ENCODE assay signal across 1 cellular context in the genomic region with DNA sequence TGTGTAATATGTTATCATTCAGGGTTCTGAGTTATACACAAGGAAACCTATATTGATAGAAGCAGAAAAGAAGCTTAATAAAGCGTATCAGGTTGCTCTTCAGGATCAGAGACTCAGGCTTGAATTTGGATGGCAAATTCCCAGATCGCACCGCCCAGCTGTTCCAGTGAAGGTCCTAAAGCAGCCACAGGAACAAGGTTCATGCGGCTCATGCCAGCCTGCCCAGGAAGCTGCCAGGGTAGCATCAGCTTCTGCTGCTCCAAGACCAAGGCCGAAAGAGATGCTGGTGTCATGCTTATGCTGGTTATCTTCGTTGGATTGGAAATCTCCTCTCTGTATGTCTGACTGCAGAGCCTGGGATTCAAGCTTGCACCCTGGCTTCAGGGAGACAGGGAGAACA.
TF ChIP-seq lines count a peak whose summit lies in the region.

No MANE protein-coding gene starts in this region.

TF ChIP-seq in HepG2, 621 proteins besides CTCF, POLR2A, EP300 and RAD21 (continued from another document):
- TF ChIP-seq ZNF142 (CRISPR knock-in tag; IDR thresholded peaks at IDR 0.05) (no peak), NFIB (CRISPR knock-in tag; IDR thresholded peaks at IDR 0.05; ENCODE audit: borderline replicate concordance) (no peak), ZNF430 (CRISPR knock-in tag; IDR thresholded peaks at IDR 0.05) (no peak), ZNF564 (CRISPR knock-in tag; IDR thresholded peaks at IDR 0.05) (no peak), TOE1 (CRISPR knock-in tag; IDR thresholded peaks at IDR 0.05) (no peak), ZMAT3 (CRISPR knock-in tag; conservative IDR thresholded peaks at IDR 0.05) (no peak), NFAT5 (CRISPR knock-in tag; IDR thresholded peaks at IDR 0.05) (no peak), KLF6 (CRISPR knock-in tag; IDR thresholded peaks at IDR 0.05) (no peak), MAZ (IDR thresholded peaks at IDR 0.05; ENCODE audit: borderline replicate concordance, low read depth, low read length) (no peak), MAZ (CRISPR knock-in tag; IDR thresholded peaks at IDR 0.05; ENCODE audit: low read depth) (no peak), ADNP (CRISPR knock-in tag; IDR thresholded peaks at IDR 0.05) (no peak), CBFB (CRISPR knock-in tag; IDR thresholded peaks at IDR 0.05) (no peak)
- TF ChIP-seq, protein P1, sequence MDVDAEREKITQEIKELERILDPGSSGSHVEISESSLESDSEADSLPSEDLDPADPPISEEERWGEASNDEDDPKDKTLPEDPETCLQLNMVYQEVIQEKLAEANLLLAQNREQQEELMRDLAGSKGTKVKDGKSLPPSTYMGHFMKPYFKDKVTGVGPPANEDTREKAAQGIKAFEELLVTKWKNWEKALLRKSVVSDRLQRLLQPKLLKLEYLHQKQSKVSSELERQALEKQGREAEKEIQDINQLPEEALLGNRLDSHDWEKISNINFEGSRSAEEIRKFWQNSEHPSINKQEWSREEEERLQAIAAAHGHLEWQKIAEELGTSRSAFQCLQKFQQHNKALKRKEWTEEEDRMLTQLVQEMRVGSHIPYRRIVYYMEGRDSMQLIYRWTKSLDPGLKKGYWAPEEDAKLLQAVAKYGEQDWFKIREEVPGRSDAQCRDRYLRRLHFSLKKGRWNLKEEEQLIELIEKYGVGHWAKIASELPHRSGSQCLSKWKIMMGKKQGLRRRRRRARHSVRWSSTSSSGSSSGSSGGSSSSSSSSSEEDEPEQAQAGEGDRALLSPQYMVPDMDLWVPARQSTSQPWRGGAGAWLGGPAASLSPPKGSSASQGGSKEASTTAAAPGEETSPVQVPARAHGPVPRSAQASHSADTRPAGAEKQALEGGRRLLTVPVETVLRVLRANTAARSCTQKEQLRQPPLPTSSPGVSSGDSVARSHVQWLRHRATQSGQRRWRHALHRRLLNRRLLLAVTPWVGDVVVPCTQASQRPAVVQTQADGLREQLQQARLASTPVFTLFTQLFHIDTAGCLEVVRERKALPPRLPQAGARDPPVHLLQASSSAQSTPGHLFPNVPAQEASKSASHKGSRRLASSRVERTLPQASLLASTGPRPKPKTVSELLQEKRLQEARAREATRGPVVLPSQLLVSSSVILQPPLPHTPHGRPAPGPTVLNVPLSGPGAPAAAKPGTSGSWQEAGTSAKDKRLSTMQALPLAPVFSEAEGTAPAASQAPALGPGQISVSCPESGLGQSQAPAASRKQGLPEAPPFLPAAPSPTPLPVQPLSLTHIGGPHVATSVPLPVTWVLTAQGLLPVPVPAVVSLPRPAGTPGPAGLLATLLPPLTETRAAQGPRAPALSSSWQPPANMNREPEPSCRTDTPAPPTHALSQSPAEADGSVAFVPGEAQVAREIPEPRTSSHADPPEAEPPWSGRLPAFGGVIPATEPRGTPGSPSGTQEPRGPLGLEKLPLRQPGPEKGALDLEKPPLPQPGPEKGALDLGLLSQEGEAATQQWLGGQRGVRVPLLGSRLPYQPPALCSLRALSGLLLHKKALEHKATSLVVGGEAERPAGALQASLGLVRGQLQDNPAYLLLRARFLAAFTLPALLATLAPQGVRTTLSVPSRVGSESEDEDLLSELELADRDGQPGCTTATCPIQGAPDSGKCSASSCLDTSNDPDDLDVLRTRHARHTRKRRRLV (CRISPR knock-in tag; IDR thresholded peaks at IDR 0.05) = no peak
- TF ChIP-seq, protein P2, sequence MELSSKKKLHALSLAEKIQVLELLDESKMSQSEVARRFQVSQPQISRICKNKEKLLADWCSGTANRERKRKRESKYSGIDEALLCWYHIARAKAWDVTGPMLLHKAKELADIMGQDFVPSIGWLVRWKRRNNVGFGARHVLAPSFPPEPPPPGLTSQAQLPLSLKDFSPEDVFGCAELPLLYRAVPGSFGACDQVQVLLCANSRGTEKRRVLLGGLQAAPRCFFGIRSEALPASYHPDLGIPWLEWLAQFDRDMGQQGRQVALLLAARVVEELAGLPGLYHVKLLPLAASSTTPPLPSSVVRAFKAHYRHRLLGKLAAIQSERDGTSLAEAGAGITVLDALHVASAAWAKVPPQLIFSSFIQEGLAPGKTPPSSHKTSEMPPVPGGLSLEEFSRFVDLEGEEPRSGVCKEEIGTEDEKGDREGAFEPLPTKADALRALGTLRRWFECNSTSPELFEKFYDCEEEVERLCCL (CRISPR knock-in tag; IDR thresholded peaks at IDR 0.05; ENCODE audit: borderline replicate concordance) = no peak
